Comparison of ENCODE assay signal across 14 cellular contexts in genomic region chr6:167676666-167677421, GRCh38.
A peak's percentile ranks its signal among the peaks of the same experiment; 100 is the strongest.
DNase-seq lines count a peak whose midpoint lies in the region; TF ChIP-seq lines count a peak whose summit lies in the region.
"Had no signal": no experiment of that assay in that cellular context is flagged by ENCODE, and none has a peak within 500 bp of the region (broad histone marks: within the 10 kb centered on the region; RNA-seq: fewer than 3 reads in every experiment).

No MANE protein-coding gene starts in this region.

- no peaks in the 10 kb centered on the region; the same call in 1 of the 2 replicates for H3F3A ChIP-seq in PC-9 (ENCODE audit: insufficient read depth, low read depth)

- H3K9me3 Mint-ChIP-seq in Caco-2 (ENCODE audit: unreplicated experiment), result peaks cover 12% of the 10 kb centered on the region
- H3K9me3 Mint-ChIP-seq in chondrocyte (ENCODE audit: low read depth), result no peaks in the 10 kb centered on the region

- H2AFZ ChIP-seq in PC-9, result no peak overlapping the region

- intact Hi-C loops in Caco-2 (cut with micrococcal nuclease; ENCODE audit: unreplicated experiment), result loop anchor here (2.0 to 5.0 kb wide), 3 partner anchors 70 to 150 kb away; partner anchors contain the start of gene AFDN
- intact Hi-C loops in PC-9 (cut with micrococcal nuclease; ENCODE audit: unreplicated experiment), result no loop called here

- no peak overlapping the region for H3K27ac ChIP-seq in PC-9

- H3K4me1 Mint-ChIP-seq in Caco-2 (ENCODE audit: low read depth, unreplicated experiment) (peaks cover 40% of the 10 kb centered on the region), chondrocyte (ENCODE audit: low read depth) (peaks cover 27% of the 10 kb centered on the region)

- no peak overlapping the region for H3K4me3 ChIP-seq in Caco-2 (ENCODE audit: low read depth, low read length)
- H3K4me3 ChIP-seq in PC-9, result no peak overlapping the region

- H3K27me3 Mint-ChIP-seq in Caco-2 (ENCODE audit: insufficient read depth, unreplicated experiment) (no peaks in the 10 kb centered on the region), chondrocyte (ENCODE audit: low read depth) (peaks cover 20% of the 10 kb centered on the region)

- H3K27ac Mint-ChIP-seq in Caco-2 (ENCODE audit: unreplicated experiment) (peak overlapping the region; percentile 86), chondrocyte (ENCODE audit: unreplicated experiment) (no peak overlapping the region)
- H3K27ac Mint-ChIP-seq: activated T-helper 1 cell treated with anti-CD3 and anti-CD28 coated beads, Interleukin-12 subunit alpha, Interleukin-12 subunit beta, Interleukin-2, Interleukin-4 antibody, amounts not matched to agents 30 ng/mL and 10 ng/mL and 1 ng/mL, durations not matched to agents 14 hours and 24 hours and 36 hours had no signal

- H3K9me3 ChIP-seq in Caco-2 (no peaks in the 10 kb centered on the region), PC-9 (ENCODE audit: insufficient read depth, low read depth) (no peaks in the 10 kb centered on the region)
- H3K9me3 ChIP-seq: SK-N-SH had no signal

- no peak for DNase-seq in Caco-2
- DNase-seq in chondrocyte (ENCODE audit: low spot score), result peak; percentile 40
- peak; percentile 65 for DNase-seq in islet precursor cell
- DNase-seq in pons (ENCODE audit: low spot score), result peak; percentile 74
- no peak for DNase-seq in activated effector memory CD4-positive, alpha-beta T cell treated with Interleukin-2 at 50 U/mL for 16 hours
- DNase-seq in PC-9, result no peak
- no peak for DNase-seq in HuH-7.5 (ENCODE audit: low spot score)
- DNase-seq in activated gamma-delta T cell treated with Interleukin-2 at 50 U/mL for 16 hours, result no peak
- DNase-seq: activated CD4-positive, alpha-beta T cell treated with anti-CD3 and anti-CD28 coated beads for 1 hour; KG1; NCI-H187; SK-N-SH; stimulated activated CD4-positive, alpha-beta T cell treated with anti-CD3 and anti-CD28 coated beads, Interleukin-15, amount 100 ng/mL, for 24 hours had no signal

- no peaks in the 10 kb centered on the region for H4K20me1 ChIP-seq in PC-9 (ENCODE audit: insufficient read depth)

- no peaks in the 10 kb centered on the region for H3K79me2 ChIP-seq in PC-9 (ENCODE audit: low read depth)

- H3K4me2 ChIP-seq in PC-9, result no peak overlapping the region
- H3K4me2 ChIP-seq: SK-N-SH had no signal

- CTCF ChIA-PET in Caco-2 (lab: Charles Lee), result no interaction called here
- CTCF ChIA-PET in PC-9 (lab: Charles Lee), result no interaction called here

- POLR2A ChIA-PET in Caco-2 (lab: Charles Lee), result no interaction called here
- POLR2A ChIA-PET in PC-9 (lab: Charles Lee; ENCODE audit: unreplicated experiment), result no interaction called here

- H3K36me3 ChIP-seq in Caco-2 (ENCODE audit: control insufficient read depth, insufficient read depth, low read length) (no peaks in the 10 kb centered on the region), PC-9 (ENCODE audit: low read depth) (no peaks in the 10 kb centered on the region)

- TF ChIP-seq CTCF in Caco-2 (IDR thresholded peaks at IDR 0.05; ENCODE audit: insufficient read depth in 1 of 2, low read depth in 1 of 2, low read length in 1 of 2, severe bottlenecking in 1 of 2, unreplicated experiment in 1 of 2) (no peak), chondrocyte (IDR thresholded peaks at IDR 0.05) (no peak), PC-9 (conservative IDR thresholded peaks at IDR 0.05) (no peak)

- H3K9me2 ChIP-seq in PC-9 (ENCODE audit: insufficient read depth), result no peaks in the 10 kb centered on the region
- H3K9me2 ChIP-seq: SK-N-SH had no signal

- H3K4me1 ChIP-seq in Caco-2 (peaks cover 65% of the 10 kb centered on the region), PC-9 (replicated peaks; ENCODE audit: insufficient read depth) (no peaks in the 10 kb centered on the region)

- BruUV-seq in Caco-2 (replicated peaks; lab: Mats Ljungman, UMichigan) (no TSS peak), PC-9 (replicated peaks; lab: Mats Ljungman, UMichigan) (no TSS peak)

- H3K36me3 Mint-ChIP-seq in Caco-2 (ENCODE audit: insufficient read depth, unreplicated experiment) (no peaks in the 10 kb centered on the region), chondrocyte (ENCODE audit: low read depth) (peaks cover 1% of the 10 kb centered on the region)

- no peaks in the 10 kb centered on the region for H3K27me3 ChIP-seq in Caco-2 (replicated peaks; ENCODE audit: control insufficient read depth, insufficient read depth, low read length)
- H3K27me3 ChIP-seq in PC-9 (ENCODE audit: insufficient read depth, low read depth), result peaks cover 86% of the 10 kb centered on the region

- H3K4me3 Mint-ChIP-seq in Caco-2 (ENCODE audit: unreplicated experiment), result peak overlapping the region; percentile 87
- no peak overlapping the region for H3K4me3 Mint-ChIP-seq in chondrocyte (ENCODE audit: unreplicated experiment)
- H3K4me3 Mint-ChIP-seq: activated T-helper 1 cell treated with anti-CD3 and anti-CD28 coated beads, Interleukin-12 subunit alpha, Interleukin-12 subunit beta, Interleukin-2, Interleukin-4 antibody, amounts not matched to agents 30 ng/mL and 10 ng/mL and 1 ng/mL, durations not matched to agents 14 hours and 24 hours and 36 hours had no signal

Comparison
In these comparisons a context has a peak if more than half of its experiments do, and no peak if none do; other contexts are left out.
1. DNase-seq: peak in chondrocyte (single experiment), islet precursor cell (single experiment) and pons (single experiment); none in Caco-2 (0 of 2), activated effector memory CD4-positive, alpha-beta T cell treated with Interleukin-2 at 50 U/mL for 16 hours (single experiment), PC-9 (0 of 2), HuH-7.5 (single experiment) and activated gamma-delta T cell treated with Interleukin-2 at 50 U/mL for 16 hours (single experiment).